In genomic region chr11:3642071-3642951, GRCh38 we compare ENCODE assay signal across 8 cellular contexts.
A peak's percentile ranks its signal among the peaks of the same experiment; 100 is the strongest.
DNase-seq lines count a peak whose midpoint lies in the region; ATAC-seq lines count a peak whose summit lies in the region.

No MANE protein-coding gene starts in this region.

- no peak for ATAC-seq in HG03432 (IDR thresholded peaks at IDR 0.05; ENCODE audit: unreplicated experiment)

- DNase-seq in NCI-H524 (lab: John Stamatoyannopoulos, UW), result peak; percentile 69 to 86
- DNase-seq in NCI-H524 treated with DMSO at 0.1 percent for 48 hours (lab: John Stamatoyannopoulos, UW), result no peak
- peak; percentile 93 for DNase-seq in NCI-H526 treated with DMSO at 0.1 percent for 48 hours (lab: John Stamatoyannopoulos, UW)
- DNase-seq in activated CD8-positive, alpha-beta memory T cell treated with anti-CD3 and anti-CD28 coated beads, Interleukin-2, amount 50 U/mL, for 4 hours, result peak; percentile 78
- peak; percentile 77 for DNase-seq in epidermal melanocyte (ENCODE audit: insufficient read length, low spot score)
- peak; percentile 7 for DNase-seq in midbrain (lab: John Stamatoyannopoulos, UW)
- DNase-seq in stimulated activated CD8-positive, alpha-beta memory T cell treated with anti-CD3 and anti-CD28 coated beads, Interleukin-15, amount 100 ng/mL, for 4 hours (ENCODE audit: low read depth in 2 of 2), result peak; percentile 9 to 55
